In the genomic region with DNA sequence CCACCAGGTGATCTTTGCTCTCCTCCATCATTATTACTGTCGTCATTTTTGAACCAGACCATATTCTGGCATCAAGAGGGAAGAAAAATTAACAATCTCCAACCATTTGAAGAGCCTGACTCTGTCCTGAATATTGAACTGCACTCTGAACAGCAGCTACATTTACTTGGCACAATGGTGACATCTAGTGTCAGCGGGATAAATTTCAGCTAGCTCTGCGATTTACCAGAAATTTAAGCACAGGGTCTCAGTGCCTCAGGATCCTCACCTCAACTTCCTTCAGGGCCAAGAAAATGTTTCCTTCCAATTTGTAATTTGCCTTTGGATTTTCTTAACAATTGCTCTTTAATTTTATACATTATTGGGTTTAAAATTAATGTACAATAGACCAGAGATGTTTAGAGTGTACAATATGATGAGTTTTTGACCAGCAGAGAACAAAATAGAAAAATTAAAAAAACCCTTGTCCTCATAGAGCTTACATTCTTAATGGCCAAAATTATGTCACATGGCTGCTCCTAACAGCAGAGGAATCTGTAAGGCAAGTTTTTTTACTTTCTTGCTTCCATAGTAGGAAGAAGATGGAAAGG, we compare ENCODE assay signal across 8 cellular contexts. TPM values are rescaled to one million over a fixed set of nuclear protein-coding genes. Genes with fewer than 3 reads are reported as not detected.
A peak's percentile ranks its signal among the peaks of the same experiment; 100 is the strongest.
DNase-seq lines count a peak whose midpoint lies in the region.

No MANE protein-coding gene starts in this region.

- H3K4me3 Mint-ChIP-seq in activated T-helper 2 cell treated with anti-CD3 and anti-CD28 coated beads, Interferon-gamma antibody, Interleukin-2, Interleukin-4, amounts not matched to agents 10 μg/mL and 5 μg/mL and 100 μg/mL, durations not matched to agents 14 hours and 24 hours and 36 hours (ENCODE audit: low read depth), result no peak overlapping the region

- H3K9me3 Mint-ChIP-seq in activated T-helper 2 cell treated with anti-CD3 and anti-CD28 coated beads, Interferon-gamma antibody, Interleukin-2, Interleukin-4, amounts not matched to agents 10 μg/mL and 5 μg/mL and 100 μg/mL, durations not matched to agents 14 hours and 24 hours and 36 hours, result no peaks in the 10 kb centered on the region

- H3K27me3 Mint-ChIP-seq in activated T-helper 2 cell treated with anti-CD3 and anti-CD28 coated beads, Interferon-gamma antibody, Interleukin-2, Interleukin-4, amounts not matched to agents 10 μg/mL and 5 μg/mL and 100 μg/mL, durations not matched to agents 14 hours and 24 hours and 36 hours (ENCODE audit: low read depth), result peaks cover 2% of the 10 kb centered on the region

- DNase-seq in NCI-H1436 (lab: John Stamatoyannopoulos, UW) (peak; percentile 20), NCI-H1436 treated with DMSO at 0.1 percent for 48 hours (lab: John Stamatoyannopoulos, UW) (no peak), HPDE6-E6E7 (ENCODE audit: extremely low spot score) (peak; percentile 64), OCI-M1 (lab: John Stamatoyannopoulos, UW) (peak; percentile 80), foreskin melanocyte (peak; percentile 45), putamen (ENCODE audit: low spot score) (peak; percentile 47), DMS153 (lab: John Stamatoyannopoulos, UW) (no peak)
- peak; percentile 18 for DNase-seq in activated T-helper 2 cell treated with anti-CD3 and anti-CD28 coated beads, Interferon-gamma antibody, Interleukin-2, Interleukin-4, amounts not matched to agents 10 μg/mL and 5 μg/mL and 100 μg/mL, durations not matched to agents 14 hours and 24 hours and 36 hours (ENCODE audit: low spot score)

- no peak overlapping the region for H3K27ac Mint-ChIP-seq in activated T-helper 2 cell treated with anti-CD3 and anti-CD28 coated beads, Interferon-gamma antibody, Interleukin-2, Interleukin-4, amounts not matched to agents 10 μg/mL and 5 μg/mL and 100 μg/mL, durations not matched to agents 14 hours and 24 hours and 36 hours

- intact Hi-C loops in activated T-helper 2 cell treated with anti-CD3 and anti-CD28 coated beads, Interferon-gamma antibody, Interleukin-2, Interleukin-4, amounts not matched to agents 10 μg/mL and 5 μg/mL and 100 μg/mL, durations not matched to agents 14 hours and 24 hours and 36 hours (cut with micrococcal nuclease), result loop anchor here (1.0 to 5.0 kb wide), 2 partner anchors 58 to 88 kb away; a partner anchor contains a TSS

- no peaks in the 10 kb centered on the region for H3K4me1 Mint-ChIP-seq in activated T-helper 2 cell treated with anti-CD3 and anti-CD28 coated beads, Interferon-gamma antibody, Interleukin-2, Interleukin-4, amounts not matched to agents 10 μg/mL and 5 μg/mL and 100 μg/mL, durations not matched to agents 14 hours and 24 hours and 36 hours (ENCODE audit: low read depth)

- H3K36me3 Mint-ChIP-seq in activated T-helper 2 cell treated with anti-CD3 and anti-CD28 coated beads, Interferon-gamma antibody, Interleukin-2, Interleukin-4, amounts not matched to agents 10 μg/mL and 5 μg/mL and 100 μg/mL, durations not matched to agents 14 hours and 24 hours and 36 hours (ENCODE audit: low read depth), result no peaks in the 10 kb centered on the region

RNA-seq across cellular contexts. Expression of a gene that starts 10.7 kb away (rescaled TPM):
- total RNA-seq in activated T-helper 2 cell treated with anti-CD3 and anti-CD28 coated beads, Interferon-gamma antibody, Interleukin-2, Interleukin-4, amounts not matched to agents 10 μg/mL and 5 μg/mL and 100 μg/mL, durations not matched to agents 14 hours and 24 hours and 36 hours, result 2.1 and 2.8 TPM in 2 replicates

RNA-seq across cellular contexts. Expression of a gene that starts 26.4 kb away (rescaled TPM):
- 0.09 TPM in 1 of 2 replicates, not detected in the other for total RNA-seq in activated T-helper 2 cell treated with anti-CD3 and anti-CD28 coated beads, Interferon-gamma antibody, Interleukin-2, Interleukin-4, amounts not matched to agents 10 μg/mL and 5 μg/mL and 100 μg/mL, durations not matched to agents 14 hours and 24 hours and 36 hours

RNA-seq across cellular contexts. Expression of a gene that starts 37.8 kb away (rescaled TPM):
- total RNA-seq in activated T-helper 2 cell treated with anti-CD3 and anti-CD28 coated beads, Interferon-gamma antibody, Interleukin-2, Interleukin-4, amounts not matched to agents 10 μg/mL and 5 μg/mL and 100 μg/mL, durations not matched to agents 14 hours and 24 hours and 36 hours, result 4.9 and 6.0 TPM in 2 replicates

RNA-seq across cellular contexts. Expression of a gene that starts 58.0 kb away (rescaled TPM):
- total RNA-seq in activated T-helper 2 cell treated with anti-CD3 and anti-CD28 coated beads, Interferon-gamma antibody, Interleukin-2, Interleukin-4, amounts not matched to agents 10 μg/mL and 5 μg/mL and 100 μg/mL, durations not matched to agents 14 hours and 24 hours and 36 hours, result not detected in 2 replicates

Comparison
In these comparisons a context has a peak if more than half of its experiments do, and no peak if none do; other contexts are left out.
1. DNase-seq: peak in NCI-H1436 (single experiment), HPDE6-E6E7 (single experiment), OCI-M1 (single experiment), activated T-helper 2 cell treated with anti-CD3 and anti-CD28 coated beads, Interferon-gamma antibody, Interleukin-2, Interleukin-4, amounts not matched to agents 10 μg/mL and 5 μg/mL and 100 μg/mL, durations not matched to agents 14 hours and 24 hours and 36 hours (single experiment), foreskin melanocyte (single experiment) and putamen (single experiment); none in NCI-H1436 treated with DMSO at 0.1 percent for 48 hours (single experiment) and DMS153 (single experiment).